1 cellular context compared by ENCODE assay signal in genomic region chr14:99598774-99599173, GRCh38.
TF ChIP-seq lines count a peak whose summit lies in the region.

No MANE protein-coding gene starts in this region.

TF ChIP-seq in IMR-90, 13 proteins besides CTCF, POLR2A, EP300 and RAD21:
- TF ChIP-seq NFE2L2 (IDR thresholded peaks at IDR 0.05; ENCODE audit: low read depth, low read length) (no peak), MAFK (IDR thresholded peaks at IDR 0.05; ENCODE audit: low read depth, low read length) (no peak), RCOR1 (IDR thresholded peaks at IDR 0.05; ENCODE audit: insufficient replicate concordance, low read length) (no peak), ELK1 (IDR thresholded peaks at IDR 0.05; ENCODE audit: borderline replicate concordance, low read depth, low read length) (no peak), MAZ (IDR thresholded peaks at IDR 0.05; ENCODE audit: borderline replicate concordance, low read depth, low read length) (no peak), CEBPB (IDR thresholded peaks at IDR 0.05; ENCODE audit: low read depth, low read length) (no peak), CHD1 (IDR thresholded peaks at IDR 0.05; ENCODE audit: low read depth, low read length) (no peak), USF2 (IDR thresholded peaks at IDR 0.05; ENCODE audit: low read depth, low read length) (no peak), FOS (IDR thresholded peaks at IDR 0.05; ENCODE audit: low read depth, low read length) (no peak)
